In the genomic region with DNA sequence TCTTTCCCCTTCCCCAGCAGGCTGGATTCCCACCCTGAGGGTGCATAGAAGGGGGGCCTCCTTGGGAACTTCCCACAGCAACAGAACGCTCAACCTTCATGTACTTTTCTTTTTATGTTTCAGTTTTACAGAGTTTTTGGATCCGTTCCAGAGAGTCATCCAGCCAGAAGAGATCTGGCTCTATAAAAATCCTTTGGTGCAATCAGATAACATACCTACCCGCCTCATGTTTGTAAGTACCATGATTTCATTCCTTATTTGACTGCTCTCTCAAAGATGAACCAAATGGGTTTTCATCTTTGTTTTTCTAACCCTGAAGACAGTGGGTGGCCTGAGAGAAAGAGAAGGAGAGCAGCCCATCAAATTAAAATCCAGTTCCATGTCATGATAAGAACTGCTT, we compare ENCODE assay signal across 21 cellular contexts. TPM values are rescaled to one million over a fixed set of nuclear protein-coding genes. Genes with fewer than 3 reads are reported as not detected.
DNase-seq lines count a peak whose midpoint lies in the region; ATAC-seq, FAIRE-seq and TF ChIP-seq lines count a peak whose summit lies in the region.
"Had no signal": no experiment of that assay in that cellular context is flagged by ENCODE, and none has a peak within 500 bp of the region (broad histone marks: within the 10 kb centered on the region; RNA-seq: fewer than 3 reads in every experiment).

No MANE protein-coding gene starts in this region.

- no peaks in the 10 kb centered on the region for H3K36me3 ChIP-seq in keratinocyte (ENCODE audit: control insufficient read depth in 2 of 2, extremely low read depth in 1 of 2, insufficient read depth in 2 of 2, low read length in 2 of 2)
- H3K36me3 ChIP-seq: cardiac muscle cell had no signal

- DNase-seq in DMS79 treated with DMSO at 0.1 percent for 48 hours (lab: John Stamatoyannopoulos, UW) (peak; percentile 66), LNCaP clone FGC (ENCODE audit: low read depth) (peak; percentile 36), astrocyte of the hippocampus (ENCODE audit: low read depth, low spot score) (peak; percentile 71), keratinocyte (ENCODE audit: low read depth, low spot score) (no peak), D341Med (ENCODE audit: low spot score) (no peak), NCI-H1105 (lab: John Stamatoyannopoulos, UW) (no peak)
- DNase-seq: activated CD4-positive, alpha-beta T cell treated with anti-CD3 and anti-CD28 coated beads for 36 hours; activated CD8-positive, alpha-beta memory T cell treated with anti-CD3 and anti-CD28 coated beads, Interleukin-2, amount 10 ng/mL, durations not matched to agents 7 days and 5 days; activated naive CD8-positive, alpha-beta T cell treated with anti-CD3 and anti-CD28 coated beads, Interleukin-2, amount 10 ng/mL, durations not matched to agents 7 days and 5 days; CD8-positive, alpha-beta memory T cell; glutamatergic neuron; NCI-H187; RPMI8226; stimulated activated CD4-positive, alpha-beta T cell treated with anti-CD3 and anti-CD28 coated beads, Interleukin-1b, Interleukin-23, amount 100 ng/mL, for 48 hours; stimulated activated naive CD8-positive, alpha-beta T cell treated with anti-CD3 and anti-CD28 coated beads, Interleukin-15, Interleukin-2, amounts not matched to agents 100 U/mL and 50 U/mL, for 24 hours had no signal

- H3K9me3 ChIP-seq in keratinocyte (ENCODE audit: control insufficient read depth, low read depth, low read length): no peaks in the 10 kb centered on the region

- no peak for ATAC-seq in HG03159 (IDR thresholded peaks at IDR 0.05; ENCODE audit: unreplicated experiment)
- no peak for ATAC-seq in GM21367 (IDR thresholded peaks at IDR 0.05; ENCODE audit: unreplicated experiment)
- ATAC-seq: activated CD4-positive, alpha-beta T cell treated with anti-CD3 and anti-CD28 coated beads for 36 hours; activated CD8-positive, alpha-beta memory T cell treated with anti-CD3 and anti-CD28 coated beads, Interleukin-2, amount 10 ng/mL, durations not matched to agents 7 days and 5 days; HepG2; stimulated activated naive CD8-positive, alpha-beta T cell treated with anti-CD3 and anti-CD28 coated beads, Interleukin-15, Interleukin-2, amounts not matched to agents 100 U/mL and 50 U/mL, for 24 hours had no signal

- no peaks in the 10 kb centered on the region for H4K20me1 ChIP-seq in keratinocyte (ENCODE audit: control insufficient read depth, extremely low read depth, insufficient read depth, low read length)

- peak overlapping the region; percentile 55 for H2AFZ ChIP-seq in keratinocyte (ENCODE audit: control insufficient read depth, low read length)

- peak overlapping the region; percentile 30 for H3K27ac ChIP-seq in keratinocyte (ENCODE audit: control insufficient read depth, insufficient read depth, low read length)
- H3K27ac ChIP-seq: cardiac muscle cell had no signal

- H3K4me2 ChIP-seq in keratinocyte (ENCODE audit: control insufficient read depth, extremely low read depth, insufficient read depth, low read depth, low read length): no peak overlapping the region

- no peak overlapping the region for H3K4me3 ChIP-seq in LNCaP clone FGC (ENCODE audit: low read depth, low read length)
- no peak overlapping the region for H3K4me3 ChIP-seq in keratinocyte (ENCODE audit: control insufficient read depth in 2 of 3, extremely low read depth in 1 of 3, insufficient read depth in 2 of 3, low read depth in 1 of 3, low read length in 3 of 3)
- H3K4me3 ChIP-seq: cardiac muscle cell, lung had no signal

- H3K79me2 ChIP-seq in keratinocyte (ENCODE audit: control insufficient read depth, insufficient read depth, low read length): no peaks in the 10 kb centered on the region

- FAIRE-seq in keratinocyte (lab: Jason Lieb, UNC): peak; percentile 5
- FAIRE-seq: HepG2 had no signal

- dilution Hi-C loops in keratinocyte (cut with MboI; ENCODE audit: extremely low pct_ligation_motif_present, low sequenced_read_pairs): no loop called here

- H3K27me3 ChIP-seq in keratinocyte (ENCODE audit: control insufficient read depth, extremely low read depth, insufficient read depth, low read length): no peaks in the 10 kb centered on the region
- H3K27me3 ChIP-seq: cardiac muscle cell had no signal

- no peaks in the 10 kb centered on the region for H3K9me1 ChIP-seq in keratinocyte (ENCODE audit: control insufficient read depth, extremely low read depth, insufficient read depth, low read length)

- H3K4me1 ChIP-seq in keratinocyte (ENCODE audit: control insufficient read depth, extremely low read depth, insufficient read depth, low read length): peaks cover 37% of the 10 kb centered on the region

- H3K9ac ChIP-seq in keratinocyte (ENCODE audit: control insufficient read depth, extremely low read depth, insufficient read depth, low read length): no peak overlapping the region

- no peak for TF ChIP-seq CTCF in LNCaP clone FGC (IDR thresholded peaks at IDR 0.05; ENCODE audit: control insufficient read depth, extremely low read depth, insufficient read depth)
- TF ChIP-seq CTCF in keratinocyte (optimal IDR thresholded peaks at IDR 0.05 in 1 of 3, IDR thresholded peaks at IDR 0.05 in 1 of 3, conservative IDR thresholded peaks at IDR 0.05 in 1 of 3; ENCODE audit: extremely low read depth in 1 of 3, insufficient read depth in 2 of 3, low read length in 3 of 3): no peak

RNA-seq across cellular contexts. Expression of a gene that starts 46.7 kb away (rescaled TPM):
- polyA plus RNA-seq in keratinocyte: 0.76 to 1.1 TPM (median 0.99 TPM) in 3 replicates
- polyA plus RNA-seq in keratinocyte (2011; ENCODE audit: low read depth): not detected
- 1.4 and 1.6 TPM in 2 replicates for polyA plus RNA-seq in keratinocyte (2011; cell fraction: cytosol; rRNA removed)
- 0.65 and 2.2 TPM in 2 replicates for polyA plus RNA-seq in keratinocyte (2011; cell fraction: nucleus; rRNA removed)
- 0.34 and 0.89 TPM in 2 replicates for polyA plus RNA-seq in keratinocyte (2012; ENCODE audit: low replicate concordance)
- polyA minus RNA-seq in keratinocyte: 0.56 to 0.85 TPM (median 0.80 TPM) in 3 replicates
- not detected for polyA minus RNA-seq in keratinocyte (2011; cell fraction: cytosol; rRNA and poly(A)+ RNA removed)
- 1.2 TPM in 1 of 2 replicates, not detected in the other for polyA minus RNA-seq in keratinocyte (2011; cell fraction: nucleus; rRNA and poly(A)+ RNA removed)
- polyA plus RNA-seq: CD8-positive, alpha-beta memory T cell; esophagus; HepG2 had no signal

Comparison
In these comparisons a context has a peak if more than half of its experiments do, and no peak if none do; other contexts are left out.
1. DNase-seq: peak in DMS79 treated with DMSO at 0.1 percent for 48 hours (single experiment), LNCaP clone FGC (single experiment) and astrocyte of the hippocampus (single experiment); none in keratinocyte (single experiment), D341Med (single experiment) and NCI-H1105 (single experiment).